2 cellular contexts compared by ENCODE assay signal in the genomic region with DNA sequence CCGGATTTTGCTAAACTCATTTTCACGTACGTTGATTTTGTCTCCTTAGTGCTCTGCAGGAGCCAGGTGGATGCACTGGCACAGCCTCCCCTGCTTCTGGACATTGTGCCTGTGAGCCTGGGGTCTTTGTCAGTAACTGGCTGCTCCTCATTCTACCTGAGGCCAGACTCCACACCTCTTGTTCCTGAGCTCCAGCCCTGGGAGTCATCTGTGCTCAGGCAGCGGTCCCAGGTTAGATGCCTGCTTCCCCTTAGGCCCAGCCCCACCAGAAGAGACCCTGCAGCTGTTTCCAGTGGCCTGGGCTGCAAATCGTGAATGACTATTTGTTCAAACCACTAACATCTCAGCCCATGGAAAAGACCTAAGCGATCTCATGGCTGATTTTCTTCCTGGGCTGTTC.
TF ChIP-seq lines count a peak whose summit lies in the region.

No MANE protein-coding gene starts in this region.

TF ChIP-seq in SK-N-SH, 30 proteins besides CTCF, POLR2A, EP300 and RAD21 (continued from another document):
- TF ChIP-seq, protein P1, sequence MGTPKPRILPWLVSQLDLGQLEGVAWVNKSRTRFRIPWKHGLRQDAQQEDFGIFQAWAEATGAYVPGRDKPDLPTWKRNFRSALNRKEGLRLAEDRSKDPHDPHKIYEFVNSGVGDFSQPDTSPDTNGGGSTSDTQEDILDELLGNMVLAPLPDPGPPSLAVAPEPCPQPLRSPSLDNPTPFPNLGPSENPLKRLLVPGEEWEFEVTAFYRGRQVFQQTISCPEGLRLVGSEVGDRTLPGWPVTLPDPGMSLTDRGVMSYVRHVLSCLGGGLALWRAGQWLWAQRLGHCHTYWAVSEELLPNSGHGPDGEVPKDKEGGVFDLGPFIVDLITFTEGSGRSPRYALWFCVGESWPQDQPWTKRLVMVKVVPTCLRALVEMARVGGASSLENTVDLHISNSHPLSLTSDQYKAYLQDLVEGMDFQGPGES (IDR thresholded peaks at IDR 0.05; ENCODE audit: low read depth, low read length) = no peak
- TF ChIP-seq FOXM1 (IDR thresholded peaks at IDR 0.05; ENCODE audit: low read depth) (no peak), GATA2 (CRISPR knock-in tag; IDR thresholded peaks at IDR 0.05) (no peak), JUND (IDR thresholded peaks at IDR 0.05) (no peak)
- TF ChIP-seq, protein P2, sequence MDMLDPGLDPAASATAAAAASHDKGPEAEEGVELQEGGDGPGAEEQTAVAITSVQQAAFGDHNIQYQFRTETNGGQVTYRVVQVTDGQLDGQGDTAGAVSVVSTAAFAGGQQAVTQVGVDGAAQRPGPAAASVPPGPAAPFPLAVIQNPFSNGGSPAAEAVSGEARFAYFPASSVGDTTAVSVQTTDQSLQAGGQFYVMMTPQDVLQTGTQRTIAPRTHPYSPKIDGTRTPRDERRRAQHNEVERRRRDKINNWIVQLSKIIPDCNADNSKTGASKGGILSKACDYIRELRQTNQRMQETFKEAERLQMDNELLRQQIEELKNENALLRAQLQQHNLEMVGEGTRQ (IDR thresholded peaks at IDR 0.05; ENCODE audit: borderline replicate concordance, low read depth, low read length) = no peak
TF ChIP-seq in SK-N-SH: peak in this region for 0.

TF ChIP-seq in SK-N-SH treated with all-trans-retinoic acid at 6 μM for 48 hours, 23 proteins besides CTCF, POLR2A, EP300 and RAD21 (continued from another document):
- TF ChIP-seq TOX (CRISPR knock-in tag; IDR thresholded peaks at IDR 0.05; ENCODE audit: borderline replicate concordance) = no peak
